Comparison of ENCODE assay signal across 8 cellular contexts in the genomic region with DNA sequence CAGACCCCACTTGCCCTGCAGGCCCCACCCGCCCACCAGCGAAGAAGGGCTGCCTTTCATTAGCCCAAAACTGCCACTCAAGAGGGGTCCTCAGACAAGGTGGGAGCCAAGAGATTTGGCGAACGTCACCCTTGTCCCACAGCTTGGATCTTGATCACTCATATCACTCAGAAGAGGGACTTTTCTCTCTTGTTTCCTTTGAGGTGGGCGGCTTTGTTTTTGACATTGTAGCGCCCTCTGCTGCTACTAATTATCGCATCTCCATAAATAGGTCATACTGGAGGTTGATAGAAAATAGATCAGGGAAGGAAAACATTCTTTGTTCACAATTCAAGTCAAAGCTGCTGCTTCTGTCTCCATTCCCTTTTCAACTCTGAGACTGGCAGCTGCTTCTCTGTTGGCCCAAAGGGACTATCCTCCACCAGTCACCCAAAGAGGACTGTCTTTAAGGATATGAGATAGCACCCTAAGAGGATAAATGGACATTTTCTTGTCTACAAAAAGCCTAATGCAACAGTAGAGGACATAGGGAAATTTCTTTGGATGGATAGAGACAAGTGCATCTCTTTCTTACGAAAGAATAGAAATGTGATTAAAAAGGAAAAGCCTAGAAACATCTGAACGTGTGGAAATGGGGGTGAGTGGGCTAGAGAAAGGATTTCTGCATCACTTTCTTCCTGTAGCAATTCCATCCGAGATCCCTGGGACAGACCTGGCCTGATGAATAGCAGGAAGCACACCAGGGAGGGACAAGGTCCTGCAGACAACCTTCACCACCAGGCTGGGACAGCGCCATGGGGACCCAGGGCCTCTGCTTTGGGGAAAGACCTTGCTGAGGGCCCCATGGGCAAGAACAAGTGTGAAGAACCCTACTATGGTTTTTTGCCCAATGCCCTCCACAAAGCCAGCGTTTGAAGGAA.
A peak's percentile ranks its signal among the peaks of the same experiment; 100 is the strongest.
DNase-seq lines count a peak whose midpoint lies in the region; ATAC-seq and TF ChIP-seq lines count a peak whose summit lies in the region.

No MANE protein-coding gene starts in this region.

- TF ChIP-seq CTCF in GM23338 (conservative IDR thresholded peaks at IDR 0.05; ENCODE audit: low read depth in 2 of 2) (peak; percentile 76 to 78), testis (IDR thresholded peaks at IDR 0.05) (peak in 2 of 3 experiments; percentile 37 to 38)
- no peak for TF ChIP-seq CTCF in CD8-positive, alpha-beta T cell (IDR thresholded peaks at IDR 0.05)

- H3K79me2 ChIP-seq in GM23338 (replicated peaks; ENCODE audit: insufficient read depth), result no peaks in the 10 kb centered on the region

- no peak overlapping the region for H3K4me3 Mint-ChIP-seq in GM23338
- H3K4me3 Mint-ChIP-seq in CD8-positive, alpha-beta T cell, result no peak overlapping the region
- no peak overlapping the region for H3K4me3 Mint-ChIP-seq in activated naive CD8-positive, alpha-beta T cell treated with anti-CD3 and anti-CD28 coated beads for 36 hours

- POLR2A ChIA-PET in CD8-positive, alpha-beta T cell (lab: Charles Lee), result no interaction called here

- no peak for TF ChIP-seq POLR2A in testis (IDR thresholded peaks at IDR 0.05)

- no peaks in the 10 kb centered on the region for H3K27me3 ChIP-seq in GM23338 (ENCODE audit: insufficient read depth)
- peaks cover 3% of the 10 kb centered on the region for H3K27me3 ChIP-seq in adipocyte (replicated peaks; ENCODE audit: control insufficient read depth, insufficient read depth, low read length)
- no peaks in the 10 kb centered on the region for H3K27me3 ChIP-seq in testis
- H3K27me3 ChIP-seq in CD8-positive, alpha-beta T cell (ENCODE audit: insufficient read depth, low read length), result no peaks in the 10 kb centered on the region

- H3F3A ChIP-seq in GM23338 (replicated peaks; ENCODE audit: low read depth), result no peaks in the 10 kb centered on the region

- peak overlapping the region; percentile 85 for H2AFZ ChIP-seq in GM23338

- peak; percentile 79 for ATAC-seq in GM23338
- no peak for ATAC-seq in CD8-positive, alpha-beta T cell

- intact Hi-C loops in testis (cut with DNase I; ENCODE audit: low total_unique reads), result loop anchor here (5.0 kb wide), 1 partner anchor 81 kb away; no protein-coding TSS in a partner anchor
- intact Hi-C loops in CD8-positive, alpha-beta T cell (cut with DNase I, micrococcal nuclease), result no loop called here

- peaks cover 18% of the 10 kb centered on the region for H3K4me1 Mint-ChIP-seq in GM23338
- no peaks in the 10 kb centered on the region for H3K4me1 Mint-ChIP-seq in CD8-positive, alpha-beta T cell (ENCODE audit: low read depth)
- no peaks in the 10 kb centered on the region for H3K4me1 Mint-ChIP-seq in activated naive CD8-positive, alpha-beta T cell treated with anti-CD3 and anti-CD28 coated beads for 36 hours

- CTCF ChIA-PET in CD8-positive, alpha-beta T cell (lab: Charles Lee), result no interaction called here

- no peak overlapping the region for H3K4me2 ChIP-seq in GM23338

- no peaks in the 10 kb centered on the region for H3K9me2 ChIP-seq in GM23338 (ENCODE audit: insufficient read depth)

- no peak overlapping the region for H3K27ac Mint-ChIP-seq in GM23338
- H3K27ac Mint-ChIP-seq in CD8-positive, alpha-beta T cell, result no peak overlapping the region
- no peak overlapping the region for H3K27ac Mint-ChIP-seq in activated naive CD8-positive, alpha-beta T cell treated with anti-CD3 and anti-CD28 coated beads for 36 hours

- peaks cover 2% of the 10 kb centered on the region for H3K27me3 Mint-ChIP-seq in GM23338 (ENCODE audit: insufficient read depth, low read depth, poor library complexity)
- H3K27me3 Mint-ChIP-seq in CD8-positive, alpha-beta T cell (ENCODE audit: low read depth), result no peaks in the 10 kb centered on the region
- H3K27me3 Mint-ChIP-seq in activated naive CD8-positive, alpha-beta T cell treated with anti-CD3 and anti-CD28 coated beads for 36 hours, result no peaks in the 10 kb centered on the region

- no peaks in the 10 kb centered on the region for H3K36me3 Mint-ChIP-seq in GM23338 (ENCODE audit: low read depth)
- H3K36me3 Mint-ChIP-seq in CD8-positive, alpha-beta T cell, result no peaks in the 10 kb centered on the region
- H3K36me3 Mint-ChIP-seq in activated naive CD8-positive, alpha-beta T cell treated with anti-CD3 and anti-CD28 coated beads for 36 hours, result no peaks in the 10 kb centered on the region

- H3K4me1 ChIP-seq in GM23338 (ENCODE audit: insufficient read depth) (peaks cover 13% of the 10 kb centered on the region), adipocyte (ENCODE audit: control insufficient read depth, insufficient read depth, low read length) (peaks cover 44% of the 10 kb centered on the region), testis (peaks cover 18% of the 10 kb centered on the region)
- no peaks in the 10 kb centered on the region for H3K4me1 ChIP-seq in CD8-positive, alpha-beta T cell (ENCODE audit: insufficient read depth, low read length)

- DNase-seq in DMS79 (lab: John Stamatoyannopoulos, UW) (peak; percentile 5), GM23338 (ENCODE audit: low spot score) (peak; percentile 82), NCI-H1105 treated with DMSO at 0.1 percent for 48 hours (lab: John Stamatoyannopoulos, UW) (peak; percentile 52), adipocyte (ENCODE audit: low read depth) (peak; percentile 61), iPS-NIHi7 (ENCODE audit: extremely low spot score) (peak; percentile 58), testis (peak; percentile 58)
- DNase-seq in CD8-positive, alpha-beta T cell, result no peak
- DNase-seq in activated naive CD8-positive, alpha-beta T cell treated with anti-CD3 and anti-CD28 coated beads for 36 hours, result no peak

- no peaks in the 10 kb centered on the region for H3K36me3 ChIP-seq in GM23338 (ENCODE audit: insufficient read depth)
- H3K36me3 ChIP-seq in adipocyte (ENCODE audit: control insufficient read depth, insufficient read depth, low read length, severe bottlenecking), result no peaks in the 10 kb centered on the region
- H3K36me3 ChIP-seq in testis (ENCODE audit: low read depth, missing control alignments), result no peaks in the 10 kb centered on the region
- H3K36me3 ChIP-seq in CD8-positive, alpha-beta T cell (ENCODE audit: insufficient read depth, low read length), result no peaks in the 10 kb centered on the region

- no peak overlapping the region for H3K9ac ChIP-seq in adipocyte (ENCODE audit: low read length)

- H3K27ac ChIP-seq in GM23338 (ENCODE audit: low read depth) (no peak overlapping the region), testis (no peak overlapping the region)
- H3K27ac ChIP-seq in CD8-positive, alpha-beta T cell (ENCODE audit: low read depth, low read length), result no peak overlapping the region

- H4K20me1 ChIP-seq in GM23338 (replicated peaks; ENCODE audit: insufficient read depth), result no peaks in the 10 kb centered on the region

- WGBS in testis, 2 donors, result 78 to 81% methylated on average over 12 of the region's 12 CpGs

- H3K4me3 ChIP-seq in GM23338, result no peak overlapping the region
- H3K4me3 ChIP-seq in adipocyte (ENCODE audit: low read length), result no peak overlapping the region
- H3K4me3 ChIP-seq in testis, result no peak overlapping the region
- no peak overlapping the region for H3K4me3 ChIP-seq in CD8-positive, alpha-beta T cell (ENCODE audit: low read depth, low read length)

- no peaks in the 10 kb centered on the region for H3K9me3 Mint-ChIP-seq in GM23338
- H3K9me3 Mint-ChIP-seq in CD8-positive, alpha-beta T cell, result no peaks in the 10 kb centered on the region
- no peaks in the 10 kb centered on the region for H3K9me3 Mint-ChIP-seq in activated naive CD8-positive, alpha-beta T cell treated with anti-CD3 and anti-CD28 coated beads for 36 hours

- H3K9me3 ChIP-seq in adipocyte (ENCODE audit: control insufficient read depth, low read length) (no peaks in the 10 kb centered on the region), testis (no peaks in the 10 kb centered on the region)
- no peaks in the 10 kb centered on the region for H3K9me3 ChIP-seq in CD8-positive, alpha-beta T cell (ENCODE audit: low read length)

TF ChIP-seq in GM23338, 12 proteins besides CTCF, POLR2A, EP300 and RAD21 (continues in another document):
- TF ChIP-seq, protein P1, sequence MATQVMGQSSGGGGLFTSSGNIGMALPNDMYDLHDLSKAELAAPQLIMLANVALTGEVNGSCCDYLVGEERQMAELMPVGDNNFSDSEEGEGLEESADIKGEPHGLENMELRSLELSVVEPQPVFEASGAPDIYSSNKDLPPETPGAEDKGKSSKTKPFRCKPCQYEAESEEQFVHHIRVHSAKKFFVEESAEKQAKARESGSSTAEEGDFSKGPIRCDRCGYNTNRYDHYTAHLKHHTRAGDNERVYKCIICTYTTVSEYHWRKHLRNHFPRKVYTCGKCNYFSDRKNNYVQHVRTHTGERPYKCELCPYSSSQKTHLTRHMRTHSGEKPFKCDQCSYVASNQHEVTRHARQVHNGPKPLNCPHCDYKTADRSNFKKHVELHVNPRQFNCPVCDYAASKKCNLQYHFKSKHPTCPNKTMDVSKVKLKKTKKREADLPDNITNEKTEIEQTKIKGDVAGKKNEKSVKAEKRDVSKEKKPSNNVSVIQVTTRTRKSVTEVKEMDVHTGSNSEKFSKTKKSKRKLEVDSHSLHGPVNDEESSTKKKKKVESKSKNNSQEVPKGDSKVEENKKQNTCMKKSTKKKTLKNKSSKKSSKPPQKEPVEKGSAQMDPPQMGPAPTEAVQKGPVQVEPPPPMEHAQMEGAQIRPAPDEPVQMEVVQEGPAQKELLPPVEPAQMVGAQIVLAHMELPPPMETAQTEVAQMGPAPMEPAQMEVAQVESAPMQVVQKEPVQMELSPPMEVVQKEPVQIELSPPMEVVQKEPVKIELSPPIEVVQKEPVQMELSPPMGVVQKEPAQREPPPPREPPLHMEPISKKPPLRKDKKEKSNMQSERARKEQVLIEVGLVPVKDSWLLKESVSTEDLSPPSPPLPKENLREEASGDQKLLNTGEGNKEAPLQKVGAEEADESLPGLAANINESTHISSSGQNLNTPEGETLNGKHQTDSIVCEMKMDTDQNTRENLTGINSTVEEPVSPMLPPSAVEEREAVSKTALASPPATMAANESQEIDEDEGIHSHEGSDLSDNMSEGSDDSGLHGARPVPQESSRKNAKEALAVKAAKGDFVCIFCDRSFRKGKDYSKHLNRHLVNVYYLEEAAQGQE (IDR thresholded peaks at IDR 0.05; ENCODE audit: unreplicated experiment), result no peak
- TF ChIP-seq EZH2 (IDR thresholded peaks at IDR 0.05; ENCODE audit: low read depth, unreplicated experiment), result no peak

Comparison
In these comparisons a context has a peak if more than half of its experiments do, and no peak if none do; other contexts are left out.
1. DNase-seq: peak in DMS79 (single experiment), GM23338 (single experiment), NCI-H1105 treated with DMSO at 0.1 percent for 48 hours (single experiment), adipocyte (single experiment), iPS-NIHi7 (single experiment) and testis (single experiment); none in CD8-positive, alpha-beta T cell (0 of 7) and activated naive CD8-positive, alpha-beta T cell treated with anti-CD3 and anti-CD28 coated beads for 36 hours (single experiment).